10 cellular contexts compared by ENCODE assay signal in genomic region chr1:46411601-46412341, GRCh38. TPM values are rescaled to one million over a fixed set of nuclear protein-coding genes. Genes with fewer than 3 reads are reported as not detected.
DNase-seq lines count a peak whose midpoint lies in the region; ATAC-seq and TF ChIP-seq lines count a peak whose summit lies in the region.
"Had no signal": no experiment of that assay in that cellular context is flagged by ENCODE, and none has a peak within 500 bp of the region (broad histone marks: within the 10 kb centered on the region; RNA-seq: fewer than 3 reads in every experiment).

No MANE protein-coding gene starts in this region.

- H3K27me3 ChIP-seq in Panc1 (ENCODE audit: control insufficient read depth, insufficient read depth, low read length) = no peaks in the 10 kb centered on the region
- no peaks in the 10 kb centered on the region for H3K27me3 ChIP-seq in testis

- WGBS in testis, 2 donors = 95% methylated on average over 6 to 16 of the region's 16 CpGs

- intact Hi-C loops in Panc1 (cut with micrococcal nuclease; ENCODE audit: unreplicated experiment) (no loop called here), testis (cut with DNase I; ENCODE audit: low total_unique reads) (no loop called here)

- H3K27ac ChIP-seq in Panc1 (ENCODE audit: low read length) = no peak overlapping the region
- no peak overlapping the region for H3K27ac ChIP-seq in testis

- no TSS peak for BruUV-seq in Panc1 (replicated peaks; lab: Mats Ljungman, UMichigan)

- H3K9me3 ChIP-seq in Panc1 (ENCODE audit: control insufficient read depth, insufficient read depth, low read depth, low read length) = no peaks in the 10 kb centered on the region
- H3K9me3 ChIP-seq in testis = no peaks in the 10 kb centered on the region

- POLR2A ChIA-PET in Panc1 (lab: Charles Lee) = no interaction called here

- H3K4me1 ChIP-seq in Panc1 (ENCODE audit: control insufficient read depth, insufficient read depth, low read length) = no peaks in the 10 kb centered on the region
- H3K4me1 ChIP-seq in testis = no peaks in the 10 kb centered on the region

- peak; percentile 77 for TF ChIP-seq CTCF in Panc1 (IDR thresholded peaks at IDR 0.05)
- TF ChIP-seq CTCF in fibroblast of the aortic adventitia (IDR thresholded peaks at IDR 0.05; ENCODE audit: insufficient read depth, low read length) = peak; percentile 20
- TF ChIP-seq CTCF in testis (IDR thresholded peaks at IDR 0.05) = peak in 2 of 3 experiments; percentile 30 to 35

- peak; percentile 16 for DNase-seq in stimulated activated CD4-positive, alpha-beta T cell treated with anti-CD3 and anti-CD28 coated beads, Interleukin-1b, Interleukin-23, amount 100 ng/mL, for 48 hours
- no peak for DNase-seq in stimulated activated CD4-positive, alpha-beta T cell treated with anti-CD3 and anti-CD28 coated beads, Interleukin-4, amount 100 ng/mL, for 1 hour
- DNase-seq in Panc1 (ENCODE audit: low read depth, low spot score) (no peak), fibroblast of the aortic adventitia (ENCODE audit: low read depth) (no peak), testis (peak; percentile 56), T1000 (lab: John Stamatoyannopoulos, UW) (no peak), superior temporal gyrus (ENCODE audit: extremely low spot score) (no peak)
- DNase-seq: activated CD8-positive, alpha-beta memory T cell treated with anti-CD3 and anti-CD28 coated beads, Interleukin-2, amount 10 ng/mL, durations not matched to agents 7 days and 5 days; NCI-H1105 had no signal

- H3K4me3 ChIP-seq in Panc1 (ENCODE audit: low read depth in 2 of 2, low read length in 2 of 2) (no peak overlapping the region), fibroblast of the aortic adventitia (ENCODE audit: low read depth, low read length) (no peak overlapping the region), testis (no peak overlapping the region)

- TF ChIP-seq POLR2A in testis (IDR thresholded peaks at IDR 0.05) = no peak

- in situ Hi-C loops in Panc1 (cut with HindIII; ENCODE audit: low pct_unique_long_range_greater_than_20kb, low sequenced_read_pairs) = no loop called here

- H3K36me3 ChIP-seq in Panc1 (ENCODE audit: control insufficient read depth, insufficient read depth, low read length) (no peaks in the 10 kb centered on the region), testis (ENCODE audit: low read depth, missing control alignments) (no peaks in the 10 kb centered on the region)

- no peak for ATAC-seq in Panc1
- ATAC-seq in GM21423 (IDR thresholded peaks at IDR 0.05; ENCODE audit: unreplicated experiment) = no peak
- ATAC-seq: activated CD8-positive, alpha-beta memory T cell treated with anti-CD3 and anti-CD28 coated beads, Interleukin-2, amount 10 ng/mL, durations not matched to agents 7 days and 5 days had no signal

- CTCF ChIA-PET in Panc1 (lab: Charles Lee) = interaction anchor here (0.7 kb wide), 1 partner anchor 10 kb away, joined by 3 read pairs; no protein-coding TSS in a partner anchor

RNA-seq across cellular contexts. Expression of gene FAAH, which starts 17.7 kb away (rescaled TPM):
- 25.9 TPM for total RNA-seq in Panc1 (2021; ENCODE audit: unreplicated experiment)
- polyA plus RNA-seq in Panc1 (2012; ENCODE audit: insufficient read length) = 25.5 TPM
- total RNA-seq in fibroblast of the aortic adventitia (ENCODE audit: low replicate concordance) = 0.18 and 0.65 TPM in 2 replicates
- total RNA-seq in testis = 10 to 100 TPM; 55.8 to 72.0 TPM
- polyA plus RNA-seq in testis (ENCODE audit: insufficient read depth, low read depth, low replicate concordance) = 113 TPM

Comparison
In these comparisons a context has a peak if more than half of its experiments do, and no peak if none do; other contexts are left out.
1. DNase-seq: peak in stimulated activated CD4-positive, alpha-beta T cell treated with anti-CD3 and anti-CD28 coated beads, Interleukin-1b, Interleukin-23, amount 100 ng/mL, for 48 hours (single experiment) and testis (single experiment); none in stimulated activated CD4-positive, alpha-beta T cell treated with anti-CD3 and anti-CD28 coated beads, Interleukin-4, amount 100 ng/mL, for 1 hour (single experiment), Panc1 (single experiment), fibroblast of the aortic adventitia (single experiment), T1000 (single experiment) and superior temporal gyrus (single experiment).
2. CTCF ChIP-seq: peak in every context shown above with its lines; median percentile 77 in Panc1; 32 in testis; 20 in fibroblast of the aortic adventitia.
3. RNA of gene FAAH, which starts 17.7 kb away (total RNA-seq): 55.8 to 72.0 TPM in testis and 25.9 TPM in Panc1 (single experiment); 0.18 to 0.65 TPM in fibroblast of the aortic adventitia; every median in the first group is over 10 times any median in the second.